18 cellular contexts compared by ENCODE assay signal in genomic region chr1:6301526-6301925, GRCh38. TPM values are rescaled to one million over a fixed set of nuclear protein-coding genes. Genes with fewer than 3 reads are reported as not detected.
A peak's percentile ranks its signal among the peaks of the same experiment; 100 is the strongest.
DNase-seq lines count a peak whose midpoint lies in the region; ATAC-seq and TF ChIP-seq lines count a peak whose summit lies in the region.
"Had no signal": no experiment of that assay in that cellular context is flagged by ENCODE, and none has a peak within 500 bp of the region (broad histone marks: within the 10 kb centered on the region; RNA-seq: fewer than 3 reads in every experiment).

No MANE protein-coding gene starts in this region.

- no peak overlapping the region for H2BK15ac ChIP-seq in neuronal stem cell (ENCODE audit: low read length)

- H4K8ac ChIP-seq in neuronal stem cell (ENCODE audit: low read depth, low read length) = no peak overlapping the region

- DNase-seq in HPDE6-E6E7 (ENCODE audit: extremely low spot score) (peak; percentile 92), RWPE2 (ENCODE audit: low spot score) (no peak), epithelial cell of esophagus (ENCODE audit: low read depth) (peak; percentile 92), neuronal stem cell (ENCODE audit: low spot score) (no peak), NCI-H446 (lab: John Stamatoyannopoulos, UW) (no peak), substantia nigra (lab: John Stamatoyannopoulos, UW) (no peak), NCI-H526 treated with DMSO at 0.1 percent for 48 hours (lab: John Stamatoyannopoulos, UW) (no peak)
- DNase-seq: CD8-positive, alpha-beta memory T cell; Karpas-422; MV-4-11; NCI-H1436; NCI-H2029 treated with DMSO at 0.1 percent for 48 hours; NCI-H524 treated with DMSO at 0.1 percent for 48 hours; NK-92 treated with Interleukin-12 subunit alpha and Interleukin-12 subunit beta, amount 100 ng/mL, for 24 hours; OCI-M1; Right ventricle myocardium superior had no signal

- no CpG with 5 or more reads among the region's 8 CpGs for WGBS in neuronal stem cell (ENCODE audit: extremely low coverage in 2 of 2, insufficient read length in 2 of 2, insufficient replicate concordance in 1 of 2), 2 donors

- H3K4me2 ChIP-seq in neuronal stem cell (ENCODE audit: insufficient read depth, low read length, poor library complexity, severe bottlenecking) = no peak overlapping the region

- H3K23ac ChIP-seq in neuronal stem cell (ENCODE audit: low read depth, low read length, poor library complexity) = peak overlapping the region; percentile 16

- H3K27me3 ChIP-seq in RWPE2 (ENCODE audit: insufficient read depth, poor library complexity, severe bottlenecking) (no peaks in the 10 kb centered on the region), neuronal stem cell (ENCODE audit: control insufficient read depth in 3 of 3, insufficient read depth in 3 of 3, low read depth in 1 of 3, low read length in 3 of 3) (no peaks in the 10 kb centered on the region)

- no peak overlapping the region for H3K4ac ChIP-seq in neuronal stem cell (ENCODE audit: low read length)

- H3K14ac ChIP-seq in neuronal stem cell (ENCODE audit: low read length) = no peak overlapping the region

- no peak overlapping the region for H3K18ac ChIP-seq in neuronal stem cell (ENCODE audit: low read length)

- H4K91ac ChIP-seq in neuronal stem cell (ENCODE audit: low read depth, low read length, poor library complexity) = no peak overlapping the region

- peaks cover 38% of the 10 kb centered on the region for H3K4me1 ChIP-seq in RWPE2 (ENCODE audit: insufficient read depth, poor library complexity, severe bottlenecking)
- peaks cover 0 to 4% of the 10 kb centered on the region in 2 donors for H3K4me1 ChIP-seq in neuronal stem cell (ENCODE audit: control insufficient read depth in 2 of 2, insufficient read depth in 1 of 2, low read depth in 1 of 2, low read length in 2 of 2)

- H3K79me1 ChIP-seq in neuronal stem cell (ENCODE audit: low read depth, low read length) = no peaks in the 10 kb centered on the region

- no peak overlapping the region for H2BK12ac ChIP-seq in neuronal stem cell (ENCODE audit: low read length)

- H3K27ac ChIP-seq in RWPE2 (ENCODE audit: poor library complexity, severe bottlenecking) (peak overlapping the region; percentile 85), neuronal stem cell (replicated peaks; ENCODE audit: low read length) (no peak overlapping the region), substantia nigra (ENCODE audit: low read depth, low read length, poor library complexity, severe bottlenecking) (no peak overlapping the region)

- no peak overlapping the region for H2AFZ ChIP-seq in neuronal stem cell (ENCODE audit: low read length)

- peaks cover 17% of the 10 kb centered on the region; the same call in 1 of the 2 replicates for H3K36me3 ChIP-seq in RWPE2 (ENCODE audit: low read depth)
- peaks cover 14 to 49% of the 10 kb centered on the region in 2 donors for H3K36me3 ChIP-seq in neuronal stem cell (replicated peaks in 1 of 2; ENCODE audit: control insufficient read depth in 2 of 2, insufficient read depth in 2 of 2, low read length in 2 of 2)

- peak; percentile 78 for ATAC-seq in RWPE2 (ENCODE audit: low read depth)
- no peak for ATAC-seq in GM18520 (IDR thresholded peaks at IDR 0.05; ENCODE audit: unreplicated experiment)

- H3K4me3 ChIP-seq in RWPE2 (ENCODE audit: severe bottlenecking) (no peak overlapping the region), epithelial cell of esophagus (ENCODE audit: low read length) (no peak overlapping the region), neuronal stem cell (ENCODE audit: low read length in 2 of 2) (no peak overlapping the region)

- H2BK120ac ChIP-seq in neuronal stem cell (ENCODE audit: low read depth, low read length) = no peak overlapping the region

- H3K9ac ChIP-seq in neuronal stem cell (ENCODE audit: low read depth, low read length, poor library complexity) = no peak overlapping the region

- H3K9me3 ChIP-seq in RWPE2 (ENCODE audit: severe bottlenecking) (no peaks in the 10 kb centered on the region), neuronal stem cell (replicated peaks in 1 of 2; ENCODE audit: control insufficient read depth in 2 of 2, insufficient read depth in 1 of 2, low read depth in 1 of 2, low read length in 2 of 2) (peaks cover 5% of the 10 kb centered on the region in 2 donors)

- TF ChIP-seq CTCF in RWPE2 (IDR thresholded peaks at IDR 0.05; ENCODE audit: poor library complexity, severe bottlenecking) (no peak), epithelial cell of esophagus (IDR thresholded peaks at IDR 0.05; ENCODE audit: insufficient read depth, low read depth, low read length, missing control alignments) (no peak)

- peak overlapping the region; percentile 3 for H2BK5ac ChIP-seq in neuronal stem cell (ENCODE audit: low read length)

- no peak overlapping the region for H2AK5ac ChIP-seq in neuronal stem cell (ENCODE audit: low read depth, low read length)

RNA-seq across cellular contexts. Expression of gene GPR153, which starts 40.6 kb away (rescaled TPM):
- 21.7 TPM for polyA plus RNA-seq in neuronal stem cell (2013, experiment 1 of 2)
- 21.5 TPM for polyA plus RNA-seq in neuronal stem cell (2013, experiment 2 of 2)

RNA-seq across cellular contexts. Expression of gene HES3, which starts 57.5 kb away (rescaled TPM):
- polyA plus RNA-seq in neuronal stem cell (2013, experiment 1 of 2) = 0.08 TPM
- 0.15 TPM for polyA plus RNA-seq in neuronal stem cell (2013, experiment 2 of 2)
- polyA plus RNA-seq: BJ; CD8-positive, alpha-beta memory T cell had no signal

Comparison
In these comparisons a context has a peak if more than half of its experiments do, and no peak if none do; other contexts are left out.
1. DNase-seq: peak in HPDE6-E6E7 (single experiment) and epithelial cell of esophagus (single experiment); none in RWPE2 (single experiment), neuronal stem cell (single experiment), NCI-H446 (0 of 2), substantia nigra (0 of 49) and NCI-H526 treated with DMSO at 0.1 percent for 48 hours (single experiment).